16 cellular contexts compared by ENCODE assay signal in the genomic region with DNA sequence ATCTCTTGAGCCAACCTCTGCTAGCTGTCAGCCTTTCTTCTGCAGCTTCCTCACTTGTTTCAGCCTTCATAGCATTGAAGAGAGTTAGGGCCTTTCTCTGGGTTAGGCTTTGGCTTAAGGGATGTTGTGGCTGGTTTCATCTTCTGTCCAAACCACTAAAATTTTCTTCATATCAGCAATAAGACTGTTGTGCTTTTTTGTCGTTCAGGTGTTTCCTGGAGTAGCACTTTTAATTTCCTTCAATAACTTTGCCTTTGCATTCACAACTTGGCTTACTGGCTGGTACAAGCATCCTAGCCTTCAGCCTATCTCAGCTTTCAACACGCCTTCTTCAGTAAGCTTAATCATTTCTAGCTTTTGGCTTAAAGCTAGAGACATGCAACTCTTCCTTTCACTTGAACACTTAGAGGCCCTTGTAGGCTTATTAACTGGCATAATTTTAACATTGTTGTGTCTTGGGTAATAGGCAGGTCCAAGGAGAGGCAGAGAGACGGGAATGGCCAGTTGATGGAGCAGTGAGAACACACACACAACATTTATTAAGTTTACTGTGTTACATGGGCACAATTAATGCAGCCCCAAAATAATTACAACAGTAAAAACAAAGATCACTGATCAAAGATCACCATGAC.
A peak's percentile ranks its signal among the peaks of the same experiment; 100 is the strongest.
DNase-seq lines count a peak whose midpoint lies in the region; ATAC-seq and TF ChIP-seq lines count a peak whose summit lies in the region.
"Had no signal": no experiment of that assay in that cellular context is flagged by ENCODE, and none has a peak within 500 bp of the region (broad histone marks: within the 10 kb centered on the region; RNA-seq: fewer than 3 reads in every experiment).

No MANE protein-coding gene starts in this region.

- POLR2A ChIA-PET in CD4-positive, alpha-beta T cell (lab: Charles Lee), result interaction anchor here (0.7 to 1.2 kb wide), 5 partner anchors 9 to 18 kb away, joined by 3 to 4 read pairs (median 3); no protein-coding TSS in a partner anchor

- H3K36me3 ChIP-seq in DND-41 (ENCODE audit: insufficient read depth, low read length) (no peaks in the 10 kb centered on the region), lower lobe of right lung (peaks cover 11% of the 10 kb centered on the region), tibial artery (peaks cover 6 to 27% (median 6%) of the 10 kb centered on the region in 3 donors)
- H3K36me3 ChIP-seq: colonic mucosa had no signal

- no peak for DNase-seq in CD4-positive, alpha-beta T cell
- DNase-seq in DND-41 (peak; percentile 8), lower lobe of right lung (no peak), KG1 (lab: John Stamatoyannopoulos, UW) (no peak), tibial artery (no peak), NCI-H2171 (lab: John Stamatoyannopoulos, UW) (no peak)
- DNase-seq: body of pancreas; colonic mucosa; naive B cell; NCI-H2227 treated with DMSO at 0.1 percent for 48 hours; posterior cingulate gyrus; stimulated activated CD4-positive, alpha-beta T cell treated with anti-CD3 and anti-CD28 coated beads, Interleukin-4, amount 100 ng/mL, for 1 hour had no signal

- no peaks in the 10 kb centered on the region for H3K9me3 Mint-ChIP-seq in CD4-positive, alpha-beta T cell
- H3K9me3 Mint-ChIP-seq in T-helper 1 cell treated with Interleukin-12 subunit alpha and Interleukin-12 subunit beta and Interleukin-4 antibody, amounts not matched to agents 30 μg/mL and 1 μg/mL, for 36 hours, result no peaks in the 10 kb centered on the region

- H2AFZ ChIP-seq in DND-41 (ENCODE audit: low read depth, low read length), result no peak overlapping the region

- no peaks in the 10 kb centered on the region for H4K20me1 ChIP-seq in DND-41 (ENCODE audit: insufficient read depth, low read length)

- H3K9me3 ChIP-seq in CD4-positive, alpha-beta T cell (ENCODE audit: control insufficient read depth, low read length), result no peaks in the 10 kb centered on the region
- H3K9me3 ChIP-seq in DND-41 (ENCODE audit: insufficient read depth, low read length, severe bottlenecking) (no peaks in the 10 kb centered on the region), lower lobe of right lung (no peaks in the 10 kb centered on the region), tibial artery (no peaks in the 10 kb centered on the region)
- H3K9me3 ChIP-seq: body of pancreas, colonic mucosa, suprapubic skin had no signal

- H3K27ac ChIP-seq in CD4-positive, alpha-beta T cell (ENCODE audit: low read depth, low read length), result no peak overlapping the region
- no peak overlapping the region for H3K27ac ChIP-seq in DND-41 (ENCODE audit: low read length)
- no peak overlapping the region for H3K27ac ChIP-seq in lower lobe of right lung
- H3K27ac ChIP-seq in tibial artery, result no peak overlapping the region
- H3K27ac ChIP-seq: body of pancreas, colonic mucosa, RWPE1, skin epidermis, suprapubic skin had no signal

- intact Hi-C loops in CD4-positive, alpha-beta T cell (cut with DNase I, micrococcal nuclease), result no loop called here
- intact Hi-C loops in lower lobe of right lung (cut with DNase I) (no loop called here), tibial artery (cut with DNase I; ENCODE audit: low total_unique reads) (no loop called here)

- no peak overlapping the region for H3K4me2 ChIP-seq in DND-41 (ENCODE audit: insufficient read depth, low read length)

- no peak for TF ChIP-seq CTCF in CD4-positive, alpha-beta T cell (IDR thresholded peaks at IDR 0.05)
- no peak for TF ChIP-seq CTCF in DND-41 (IDR thresholded peaks at IDR 0.05; ENCODE audit: borderline replicate concordance, extremely low read depth, low read length, poor library complexity, severe bottlenecking)
- TF ChIP-seq CTCF in lower lobe of right lung (IDR thresholded peaks at IDR 0.05), result no peak
- no peak for TF ChIP-seq CTCF in tibial artery (IDR thresholded peaks at IDR 0.05)

- H3K4me1 ChIP-seq in DND-41 (ENCODE audit: insufficient read depth, low read length), result no peaks in the 10 kb centered on the region
- H3K4me1 ChIP-seq in lower lobe of right lung, result peaks cover 4% of the 10 kb centered on the region
- H3K4me1 ChIP-seq in tibial artery, result no peaks in the 10 kb centered on the region
- H3K4me1 ChIP-seq: body of pancreas, colonic mucosa, suprapubic skin had no signal

- CTCF ChIA-PET in CD4-positive, alpha-beta T cell (lab: Charles Lee), result interaction anchor here (0.9 kb wide), 1 partner anchor 12 kb away, joined by 3 read pairs; no protein-coding TSS in a partner anchor

- peaks cover 57% of the 10 kb centered on the region for H3K36me3 Mint-ChIP-seq in CD4-positive, alpha-beta T cell (ENCODE audit: low read depth)
- H3K36me3 Mint-ChIP-seq in T-helper 1 cell treated with Interleukin-12 subunit alpha and Interleukin-12 subunit beta and Interleukin-4 antibody, amounts not matched to agents 30 μg/mL and 1 μg/mL, for 36 hours (ENCODE audit: low read depth), result peaks cover 36% of the 10 kb centered on the region

- peak overlapping the region; percentile 67 for H3K27ac Mint-ChIP-seq in CD4-positive, alpha-beta T cell
- H3K27ac Mint-ChIP-seq in T-helper 1 cell treated with Interleukin-12 subunit alpha and Interleukin-12 subunit beta and Interleukin-4 antibody, amounts not matched to agents 30 μg/mL and 1 μg/mL, for 36 hours, result peak overlapping the region; percentile 85

- H3K79me2 ChIP-seq in DND-41 (ENCODE audit: insufficient read depth, low read length), result no peaks in the 10 kb centered on the region

- H3K4me3 ChIP-seq in DND-41 (ENCODE audit: low read depth in 1 of 2, low read length in 2 of 2) (no peak overlapping the region), lower lobe of right lung (no peak overlapping the region), tibial artery (no peak overlapping the region)
- H3K4me3 ChIP-seq: body of pancreas, colonic mucosa, skin epidermis, suprapubic skin had no signal

- no peak overlapping the region for H3K9ac ChIP-seq in DND-41 (ENCODE audit: low read depth, low read length)

- H3K4me1 Mint-ChIP-seq in CD4-positive, alpha-beta T cell (ENCODE audit: low read depth), result peaks cover 70% of the 10 kb centered on the region
- peaks cover 52% of the 10 kb centered on the region for H3K4me1 Mint-ChIP-seq in T-helper 1 cell treated with Interleukin-12 subunit alpha and Interleukin-12 subunit beta and Interleukin-4 antibody, amounts not matched to agents 30 μg/mL and 1 μg/mL, for 36 hours (ENCODE audit: low read depth)

- peak; percentile 54 for ATAC-seq in CD4-positive, alpha-beta T cell (ENCODE audit: poor library complexity)
- ATAC-seq in DND-41 (ENCODE audit: insufficient read depth, low read depth), result peak; percentile 66
- ATAC-seq in lower lobe of right lung, result peak; percentile 24 to 30
- ATAC-seq: body of pancreas had no signal

- H3K27me3 ChIP-seq in CD4-positive, alpha-beta T cell (ENCODE audit: control insufficient read depth, insufficient read depth, low read length), result no peaks in the 10 kb centered on the region
- H3K27me3 ChIP-seq in DND-41 (ENCODE audit: insufficient read depth, low read length, poor library complexity) (no peaks in the 10 kb centered on the region), lower lobe of right lung (ENCODE audit: low read depth) (no peaks in the 10 kb centered on the region), tibial artery (no peaks in the 10 kb centered on the region)
- H3K27me3 ChIP-seq: body of pancreas, colonic mucosa, suprapubic skin had no signal

- H3K4me3 Mint-ChIP-seq in CD4-positive, alpha-beta T cell, result peak overlapping the region; percentile 23
- H3K4me3 Mint-ChIP-seq in T-helper 1 cell treated with Interleukin-12 subunit alpha and Interleukin-12 subunit beta and Interleukin-4 antibody, amounts not matched to agents 30 μg/mL and 1 μg/mL, for 36 hours, result peak overlapping the region; percentile 11

- no peaks in the 10 kb centered on the region for H3K27me3 Mint-ChIP-seq in CD4-positive, alpha-beta T cell
- H3K27me3 Mint-ChIP-seq in T-helper 1 cell treated with Interleukin-12 subunit alpha and Interleukin-12 subunit beta and Interleukin-4 antibody, amounts not matched to agents 30 μg/mL and 1 μg/mL, for 36 hours (ENCODE audit: low read depth), result no peaks in the 10 kb centered on the region
- H3K27me3 Mint-ChIP-seq: naive B cell had no signal
